In genomic region chr10:88154596-88155250, GRCh38 we compare ENCODE assay signal across 19 cellular contexts.
DNase-seq lines count a peak whose midpoint lies in the region; ATAC-seq and TF ChIP-seq lines count a peak whose summit lies in the region.
"Had no signal": no experiment of that assay in that cellular context is flagged by ENCODE, and none has a peak within 500 bp of the region (broad histone marks: within the 10 kb centered on the region; RNA-seq: fewer than 3 reads in every experiment).

No MANE protein-coding gene starts in this region.

- no peaks in the 10 kb centered on the region for H3K36me3 ChIP-seq in RWPE2 (ENCODE audit: low read depth)
- H3K36me3 ChIP-seq: heart left ventricle, pancreas had no signal

- no peak overlapping the region for H3K4me3 ChIP-seq in RWPE2 (ENCODE audit: severe bottlenecking)
- H3K4me3 ChIP-seq in fibroblast of mammary gland (ENCODE audit: control insufficient read depth, low read depth, low read length), result no peak overlapping the region
- H3K4me3 ChIP-seq: heart left ventricle, pancreas had no signal

- peaks cover 53% of the 10 kb centered on the region for H3K4me1 ChIP-seq in RWPE2 (ENCODE audit: insufficient read depth, poor library complexity, severe bottlenecking)

- TF ChIP-seq CTCF in RWPE2 (IDR thresholded peaks at IDR 0.05; ENCODE audit: poor library complexity, severe bottlenecking), result no peak
- no peak for TF ChIP-seq CTCF in fibroblast of mammary gland (conservative IDR thresholded peaks at IDR 0.05; ENCODE audit: control insufficient read depth, insufficient read depth, low read depth, low read length)

- ATAC-seq in RWPE2 (ENCODE audit: low read depth) (no peak), GM18520 (IDR thresholded peaks at IDR 0.05; ENCODE audit: unreplicated experiment) (no peak)
- ATAC-seq: heart left ventricle; naive thymus-derived CD4-positive, alpha-beta T cell; pancreas had no signal

- no peaks in the 10 kb centered on the region for H3K27me3 ChIP-seq in RWPE2 (ENCODE audit: insufficient read depth, poor library complexity, severe bottlenecking)
- H3K27me3 ChIP-seq: heart left ventricle, pancreas had no signal

- DNase-seq in A172 (ENCODE audit: low spot score) (peak; percentile 74), GM03348 (ENCODE audit: low spot score) (peak; percentile 15), RWPE2 (ENCODE audit: low spot score) (no peak), fibroblast of mammary gland (ENCODE audit: low read depth) (peak; percentile 95), Ammon's horn (ENCODE audit: low spot score) (no peak)
- no peak for DNase-seq in activated CD8-positive, alpha-beta memory T cell treated with anti-CD3 and anti-CD28 coated beads, Interleukin-2, amount 50 U/mL, for 48 hours
- DNase-seq in activated T-cell treated with anti-CD3 and anti-CD28 coated beads, Interleukin-2, amount 50 U/mL, for 48 hours, result no peak
- DNase-seq: activated CD4-positive, alpha-beta T cell treated with anti-CD3 and anti-CD28 coated beads for 4 hours; cortex of kidney; heart left ventricle; islet precursor cell; Karpas-422; naive thymus-derived CD4-positive, alpha-beta T cell; NCI-H1694; NCI-H2227 treated with DMSO at 0.1 percent for 48 hours; pancreas; stimulated activated CD4-positive, alpha-beta T cell treated with anti-CD3 and anti-CD28 coated beads, Interleukin-2, amount 100 ng/mL, for 48 hours; T-helper 9 cell had no signal

- H3K27ac ChIP-seq in RWPE2 (ENCODE audit: poor library complexity, severe bottlenecking), result peak overlapping the region; percentile 82
- H3K27ac ChIP-seq: heart left ventricle, pancreas had no signal

- H3K9me3 ChIP-seq in RWPE2 (ENCODE audit: severe bottlenecking), result no peaks in the 10 kb centered on the region
- H3K9me3 ChIP-seq: heart left ventricle, pancreas had no signal

Comparison
In these comparisons a context has a peak if more than half of its experiments do, and no peak if none do; other contexts are left out.
1. DNase-seq: peak in A172 (single experiment), GM03348 (single experiment) and fibroblast of mammary gland (single experiment); none in RWPE2 (single experiment), activated CD8-positive, alpha-beta memory T cell treated with anti-CD3 and anti-CD28 coated beads, Interleukin-2, amount 50 U/mL, for 48 hours (single experiment), Ammon's horn (single experiment) and activated T-cell treated with anti-CD3 and anti-CD28 coated beads, Interleukin-2, amount 50 U/mL, for 48 hours (0 of 2).